In genomic region chr12:9348906-9349518, GRCh38 we compare ENCODE assay signal across 23 cellular contexts.
DNase-seq lines count a peak whose midpoint lies in the region; ATAC-seq, FAIRE-seq and TF ChIP-seq lines count a peak whose summit lies in the region.
"Had no signal": no experiment of that assay in that cellular context is flagged by ENCODE, and none has a peak within 500 bp of the region (broad histone marks: within the 10 kb centered on the region; RNA-seq: fewer than 3 reads in every experiment).

No MANE protein-coding gene starts in this region.

- peaks cover 0 to 27% (median 20%) of the 10 kb centered on the region in 4 donors for H3K4me1 ChIP-seq in esophagus muscularis mucosa
- H3K4me1 ChIP-seq: A549, HAP-1 had no signal

- H3K9me3 Mint-ChIP-seq in stimulated activated naive CD8-positive, alpha-beta T cell treated with anti-CD3 and anti-CD28 coated beads, Interleukin-15, amount 100 ng/mL, for 72 hours: peaks cover 11 to 15% of the 10 kb centered on the region in 2 donors
- H3K9me3 Mint-ChIP-seq in nephron: peaks cover 19% of the 10 kb centered on the region

- H3K4me3 Mint-ChIP-seq in stimulated activated naive CD8-positive, alpha-beta T cell treated with anti-CD3 and anti-CD28 coated beads, Interleukin-15, amount 100 ng/mL, for 72 hours: no peak overlapping the region
- no peak overlapping the region for H3K4me3 Mint-ChIP-seq in nephron
- H3K4me3 Mint-ChIP-seq: CD4-positive, alpha-beta memory T cell had no signal

- TF ChIP-seq CTCF in esophagus muscularis mucosa (IDR thresholded peaks at IDR 0.05) (no peak), nephron (IDR thresholded peaks at IDR 0.05; ENCODE audit: unreplicated experiment in 3 of 3) (no peak)

- no peak for TF ChIP-seq EP300 in esophagus muscularis mucosa (IDR thresholded peaks at IDR 0.05)

- peaks cover 7% of the 10 kb centered on the region for H3K36me3 Mint-ChIP-seq in nephron (ENCODE audit: low read depth)

- no peaks in the 10 kb centered on the region for H3K27me3 Mint-ChIP-seq in stimulated activated naive CD8-positive, alpha-beta T cell treated with anti-CD3 and anti-CD28 coated beads, Interleukin-15, amount 100 ng/mL, for 72 hours
- no peaks in the 10 kb centered on the region for H3K27me3 Mint-ChIP-seq in nephron (ENCODE audit: low read depth)
- H3K27me3 Mint-ChIP-seq: CD4-positive, alpha-beta memory T cell had no signal

- H3K36me3 ChIP-seq in esophagus muscularis mucosa: no peaks in the 10 kb centered on the region
- H3K36me3 ChIP-seq: HAP-1 had no signal

- H3K4me3 ChIP-seq in esophagus muscularis mucosa: no peak overlapping the region
- H3K4me3 ChIP-seq: A549, HAP-1 had no signal

- peak overlapping the region; percentile 30 to 57 for H3K27ac Mint-ChIP-seq in stimulated activated naive CD8-positive, alpha-beta T cell treated with anti-CD3 and anti-CD28 coated beads, Interleukin-15, amount 100 ng/mL, for 72 hours
- peak overlapping the region in 2 of 3 experiments; percentile 7 to 60 for H3K27ac Mint-ChIP-seq in nephron
- H3K27ac Mint-ChIP-seq: HFFc6 had no signal

- 97% methylated on average over 8 of the region's 29 CpGs for WGBS in esophagus muscularis mucosa

- no peak for TF ChIP-seq POLR2A in esophagus muscularis mucosa (IDR thresholded peaks at IDR 0.05; ENCODE audit: low read depth)

- DNase-seq in stimulated activated naive CD8-positive, alpha-beta T cell treated with anti-CD3 and anti-CD28 coated beads, Interleukin-15, amount 100 ng/mL, for 72 hours: no peak
- DNase-seq in stimulated activated naive CD8-positive, alpha-beta T cell treated with anti-CD3 and anti-CD28 coated beads, Interleukin-15, Interleukin-2, amounts not matched to agents 100 U/mL and 50 U/mL, for 24 hours: no peak
- no peak for DNase-seq in esophagus muscularis mucosa (ENCODE audit: extremely low spot score)
- DNase-seq in HTR-8/SVneo (ENCODE audit: insufficient read length, low spot score): no peak
- DNase-seq in globus pallidus (ENCODE audit: low spot score): no peak
- DNase-seq in NCI-H1105 treated with DMSO at 0.1 percent for 48 hours (lab: John Stamatoyannopoulos, UW): no peak
- DNase-seq: 8988T; ACHN; AML-193; C1 segment of cervical spinal cord; Calu3; CD4-positive, alpha-beta memory T cell; COR-L47; DMS53; DMS79 treated with DMSO at 0.1 percent for 48 hours; GF-D8; GOT3; HFFc6 had no signal

- no peak for FAIRE-seq in HTR-8/SVneo (lab: Jason Lieb, UNC)
- FAIRE-seq: A549, GM12891, H54 had no signal

- H3K27ac ChIP-seq in esophagus muscularis mucosa (replicated peaks in 1 of 4): peak overlapping the region; percentile 61 to 81 (median 70)
- H3K27ac ChIP-seq: A549 had no signal

- H3K4me1 Mint-ChIP-seq in stimulated activated naive CD8-positive, alpha-beta T cell treated with anti-CD3 and anti-CD28 coated beads, Interleukin-15, amount 100 ng/mL, for 72 hours: peaks cover 26% of the 10 kb centered on the region
- peaks cover 32% of the 10 kb centered on the region for H3K4me1 Mint-ChIP-seq in nephron

- intact Hi-C loops in esophagus muscularis mucosa (cut with DNase I): no loop called here

- no peaks in the 10 kb centered on the region for H3K27me3 ChIP-seq in esophagus muscularis mucosa

- ATAC-seq in stimulated activated naive CD8-positive, alpha-beta T cell treated with anti-CD3 and anti-CD28 coated beads, Interleukin-15, amount 100 ng/mL, for 72 hours: no peak
- ATAC-seq in stimulated activated naive CD8-positive, alpha-beta T cell treated with anti-CD3 and anti-CD28 coated beads, Interleukin-15, Interleukin-2, amounts not matched to agents 100 U/mL and 50 U/mL, for 24 hours: no peak
- ATAC-seq: A549 had no signal

- peaks cover 0 to 17% (median 13%) of the 10 kb centered on the region in 4 donors for H3K9me3 ChIP-seq in esophagus muscularis mucosa
- H3K9me3 ChIP-seq: HAP-1 had no signal
